8 cellular contexts compared by ENCODE assay signal in genomic region chr22:38872172-38872830, GRCh38. TPM values are rescaled to one million over a fixed set of nuclear protein-coding genes. Genes with fewer than 3 reads are reported as not detected.
DNase-seq lines count a peak whose midpoint lies in the region; ATAC-seq and TF ChIP-seq lines count a peak whose summit lies in the region.

TSS of gene CBX6 (minus strand) at chr22:38872216. CDS start at chr22:38872190, 26 bp downstream.

- TF ChIP-seq EP300 in tibial nerve (IDR thresholded peaks at IDR 0.05): peak; percentile 19 to 77

- H3K27ac ChIP-seq in adipose tissue (ENCODE audit: low read depth, low read length) (peak within 1 kb of the TSS; percentile 51), tibial nerve (peak within 1 kb of the TSS; percentile 86 to 96 (median 95))

- H3K9me3 ChIP-seq in tibial nerve: no peaks in the 10 kb centered on the region

- TF ChIP-seq POLR2A in tibial nerve (IDR thresholded peaks at IDR 0.05): peak; percentile 61 to 75

- TF ChIP-seq CTCF in GM12865 (IDR thresholded peaks at IDR 0.05; ENCODE audit: insufficient read depth, low read depth, low read length, missing control alignments): no peak
- TF ChIP-seq CTCF in tibial nerve (IDR thresholded peaks at IDR 0.05): peak in 1 of 5 experiments; percentile 47

- H3K4me1 ChIP-seq in tibial nerve: peaks cover 0 to 45% (median 30%) of the 10 kb centered on the region in 4 donors

- no peaks in the 10 kb centered on the region for H3K27me3 ChIP-seq in tibial nerve

- H3K4me3 ChIP-seq in GM12865 (ENCODE audit: low read depth, low read length) (peak within 1 kb of the TSS; percentile 94), tibial nerve (peak within 1 kb of the TSS; percentile 68 to 84 (median 80))

- DNase-seq in GM12865 (ENCODE audit: low read depth) (peak; percentile 97), NCI-H1694 (lab: John Stamatoyannopoulos, UW) (peak; percentile 46), T-helper 1 cell (peak; percentile 89 to 95 (median 91)), cardiac septum (ENCODE audit: low spot score) (peak; percentile 98), pons (ENCODE audit: low spot score) (peak; percentile 89), tibial nerve (ENCODE audit: low spot score in 2 of 2) (peak; percentile 94 to 96)

- 0 to 1% (median 1%) methylated on average over 42 to 73 of the region's 73 CpGs for WGBS in adipose tissue, 3 donors
- 0% methylated on average over 12 to 16 of the region's 73 CpGs for WGBS in tibial nerve, 2 donors

- ATAC-seq in HG02870 (IDR thresholded peaks at IDR 0.05; ENCODE audit: unreplicated experiment): peak; percentile 43

- peaks cover 0 to 15% (median 0%) of the 10 kb centered on the region in 3 donors for H3K36me3 ChIP-seq in tibial nerve

- intact Hi-C loops in cardiac septum (cut with DNase I): loop anchor here (1.0 to 10.0 kb wide), 4 partner anchors 52 to 652 kb away; partner anchors contain the start of genes ATF4, CBX7 and RPL3

RNA-seq across cellular contexts. Expression of gene CBX6, which starts in this region (rescaled TPM):
- 10 to 100 TPM in 2 of 3 donors, 1 to 10 TPM in 1; 9.6 to 26.3 (median 14.9) TPM for polyA plus RNA-seq in adipose tissue
- total RNA-seq in cardiac septum (60.3 TPM), tibial nerve (10 to 100 TPM; 50.0 to 78.0 (median 56.8) TPM)

Comparison
In these comparisons a context has a peak if more than half of its experiments do, and no peak if none do; other contexts are left out.
1. Peak in every context shown above with its lines: DNase-seq, ATAC-seq, H3K4me3 ChIP-seq and H3K27ac ChIP-seq.
2. DNase-seq: peak in every context shown above with its lines; median percentile 98 in cardiac septum; 97 in GM12865; 95 in tibial nerve; 91 in T-helper 1 cell; 89 in pons; 46 in NCI-H1694.